Comparison of ENCODE assay signal across 8 cellular contexts in genomic region chrX:136577562-136577961, GRCh38. TPM values are rescaled to one million over a fixed set of nuclear protein-coding genes. Genes with fewer than 3 reads are reported as not detected.
DNase-seq lines count a peak whose midpoint lies in the region; ATAC-seq, FAIRE-seq and TF ChIP-seq lines count a peak whose summit lies in the region.

No MANE protein-coding gene starts in this region.

- no peaks in the 10 kb centered on the region for H3K36me3 ChIP-seq in GM06990 (ENCODE audit: control insufficient read depth, insufficient read depth, low read length)
- no peaks in the 10 kb centered on the region for H3K36me3 ChIP-seq in small intestine (ENCODE audit: control insufficient read depth in 2 of 2, insufficient read depth in 2 of 2, low read length in 2 of 2)

- H3K27me3 ChIP-seq in GM06990 (replicated peaks; ENCODE audit: control insufficient read depth, insufficient read depth, low read length) (no peaks in the 10 kb centered on the region), right cardiac atrium (ENCODE audit: control insufficient read depth, insufficient read depth) (no peaks in the 10 kb centered on the region), small intestine (ENCODE audit: control insufficient read depth in 2 of 2, insufficient read depth in 2 of 2, low read length in 2 of 2) (no peaks in the 10 kb centered on the region)

- H3K9me3 ChIP-seq in right cardiac atrium (ENCODE audit: control insufficient read depth, low read length) (no peaks in the 10 kb centered on the region), small intestine (ENCODE audit: control insufficient read depth, low read depth) (no peaks in the 10 kb centered on the region)

- 3% methylated on average over 6 of the region's 6 CpGs for WGBS in right cardiac atrium
- WGBS in small intestine, 3 donors = 0 to 4% (median 4%) methylated on average over 5 to 6 of the region's 6 CpGs

- ATAC-seq in right cardiac atrium (peak; percentile 82 to 89), GM19467 (IDR thresholded peaks at IDR 0.05; ENCODE audit: unreplicated experiment) (no peak)

- H3K4me1 ChIP-seq in right cardiac atrium (ENCODE audit: control insufficient read depth, insufficient read depth, low read length) = no peaks in the 10 kb centered on the region
- no peaks in the 10 kb centered on the region for H3K4me1 ChIP-seq in small intestine (ENCODE audit: control insufficient read depth in 2 of 2, insufficient read depth in 1 of 2, low read depth in 1 of 2, low read length in 1 of 2)

- no peak overlapping the region for H3K27ac ChIP-seq in right cardiac atrium (ENCODE audit: low read length)
- H3K27ac ChIP-seq in small intestine (ENCODE audit: low read depth in 1 of 2, low read length in 1 of 2) = no peak overlapping the region

- no peak for FAIRE-seq in small intestine (lab: Jason Lieb, UNC)

- DNase-seq in GM06990 (ENCODE audit: extremely low read depth, insufficient read length) (no peak), H4 (ENCODE audit: low spot score) (peak; percentile 38), M059J (ENCODE audit: low read depth) (peak; percentile 58), SW480 (ENCODE audit: low spot score) (peak; percentile 49), right cardiac atrium (peak; percentile 59 to 82 (median 78)), small intestine (peak; percentile 38)
- peak; percentile 17 for DNase-seq in activated naive CD8-positive, alpha-beta T cell treated with anti-CD3 and anti-CD28 coated beads, Interleukin-2, amount 50 U/mL, for 16 hours (ENCODE audit: low read depth, low spot score)

- H3K4me3 ChIP-seq in GM06990 (replicated peaks; ENCODE audit: low read depth, low read length) (no peak overlapping the region), right cardiac atrium (ENCODE audit: low read length) (no peak overlapping the region), small intestine (ENCODE audit: low read depth in 1 of 2, low read length in 2 of 2) (no peak overlapping the region)

- peak; percentile 81 for TF ChIP-seq CTCF in GM06990 (IDR thresholded peaks at IDR 0.05; ENCODE audit: insufficient read depth, low read length, poor library complexity, severe bottlenecking)

- intact Hi-C loops in right cardiac atrium (cut with DNase I) = no loop called here

RNA-seq across cellular contexts. Expression of gene VGLL1, which starts 45.5 kb away (rescaled TPM):
- not detected in 2 replicates for total RNA-seq in H4 (2014; rRNA removed; shearing (Covaris generic))
- not detected in 2 replicates for total RNA-seq in M059J (2014; rRNA removed; shearing (Covaris generic))
- not detected for total RNA-seq in right cardiac atrium
- polyA plus RNA-seq in right cardiac atrium (not detected), small intestine (not detected)
